ENCODE assay signal across 11 cellular contexts in the genomic region with DNA sequence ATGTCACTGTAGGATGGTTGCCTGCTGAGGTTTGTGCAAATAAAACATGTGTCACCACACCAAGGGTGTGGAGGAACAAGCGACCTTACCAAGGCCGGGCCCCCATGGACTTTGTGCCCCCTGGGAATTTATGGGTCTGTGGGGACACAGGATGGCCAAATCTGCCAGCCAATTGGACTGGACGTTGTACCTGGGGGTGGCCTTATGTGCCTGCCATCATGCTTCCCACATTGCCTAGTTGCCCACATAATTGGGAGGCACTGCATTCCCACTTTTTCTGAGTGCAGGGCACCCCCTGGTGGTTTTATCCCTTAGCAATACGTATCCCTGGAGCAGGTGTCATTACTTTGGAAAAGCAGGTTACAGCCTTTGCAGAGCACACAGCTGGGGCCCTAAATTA.
A peak's percentile ranks its signal among the peaks of the same experiment; 100 is the strongest.
DNase-seq lines count a peak whose midpoint lies in the region; ATAC-seq and TF ChIP-seq lines count a peak whose summit lies in the region.
"Had no signal": no experiment of that assay in that cellular context is flagged by ENCODE, and none has a peak within 500 bp of the region (broad histone marks: within the 10 kb centered on the region; RNA-seq: fewer than 3 reads in every experiment).

No MANE protein-coding gene starts in this region.

- no peak overlapping the region for H3K27ac ChIP-seq in endodermal cell (ENCODE audit: low read depth, low read length)

- no peak for ATAC-seq in activated T-cell treated with anti-CD3 and anti-CD28 coated beads, Interleukin-2, amount 50 U/mL, for 72 hours (replicated peaks in 1 of 2)

- peaks cover 6% of the 10 kb centered on the region for H3K4me1 ChIP-seq in endodermal cell (ENCODE audit: control insufficient read depth, insufficient read depth, low read length)

- no peaks in the 10 kb centered on the region for H3K27me3 ChIP-seq in endodermal cell (ENCODE audit: control insufficient read depth, insufficient read depth, low read length, poor library complexity, severe bottlenecking)

- H3K36me3 Mint-ChIP-seq in endodermal cell (ENCODE audit: low read depth) (no peaks in the 10 kb centered on the region), neural crest cell (ENCODE audit: low read depth) (no peaks in the 10 kb centered on the region)
- no peaks in the 10 kb centered on the region for H3K36me3 Mint-ChIP-seq in activated naive CD4-positive, alpha-beta T cell treated with anti-CD3 and anti-CD28 coated beads, Interleukin-2, amount 10 ng/mL, durations not matched to agents 7 days and 5 days
- H3K36me3 Mint-ChIP-seq in activated T-cell treated with anti-CD3 and anti-CD28 coated beads, Interleukin-2, amount 50 U/mL, for 72 hours (ENCODE audit: insufficient read depth in 2 of 2), result no peaks in the 10 kb centered on the region
- H3K36me3 Mint-ChIP-seq: activated naive CD8-positive, alpha-beta T cell treated with anti-CD3 and anti-CD28 coated beads for 36 hours; immature natural killer cell had no signal

- CTCF ChIA-PET in activated naive CD4-positive, alpha-beta T cell treated with anti-CD3 and anti-CD28 coated beads, Interleukin-2, amount 10 ng/mL, durations not matched to agents 7 days and 5 days (lab: Charles Lee), result interaction anchor here (0.6 to 1.6 kb wide), 2 partner anchors 17 to 34 kb away, joined by 3 to 4 read pairs; no protein-coding TSS in a partner anchor

- H3K4me3 ChIP-seq in endodermal cell (ENCODE audit: low read length), result no peak overlapping the region

- H3K4me3 Mint-ChIP-seq in endodermal cell (no peak overlapping the region), neural crest cell (no peak overlapping the region)
- no peak overlapping the region for H3K4me3 Mint-ChIP-seq in activated naive CD4-positive, alpha-beta T cell treated with anti-CD3 and anti-CD28 coated beads, Interleukin-2, amount 10 ng/mL, durations not matched to agents 7 days and 5 days
- H3K4me3 Mint-ChIP-seq in activated T-cell treated with anti-CD3 and anti-CD28 coated beads, Interleukin-2, amount 50 U/mL, for 72 hours, result no peak overlapping the region
- H3K4me3 Mint-ChIP-seq: activated CD4-positive, alpha-beta T cell treated with anti-CD3 and anti-CD28 coated beads, Interleukin-2, amount 10 ng/mL, durations not matched to agents 7 days and 5 days; activated naive CD8-positive, alpha-beta T cell treated with anti-CD3 and anti-CD28 coated beads for 36 hours; immature natural killer cell had no signal

- H3K27ac Mint-ChIP-seq in endodermal cell (no peak overlapping the region), neural crest cell (ENCODE audit: unreplicated experiment) (no peak overlapping the region)
- no peak overlapping the region for H3K27ac Mint-ChIP-seq in activated naive CD4-positive, alpha-beta T cell treated with anti-CD3 and anti-CD28 coated beads, Interleukin-2, amount 10 ng/mL, durations not matched to agents 7 days and 5 days
- H3K27ac Mint-ChIP-seq in activated T-cell treated with anti-CD3 and anti-CD28 coated beads, Interleukin-2, amount 50 U/mL, for 72 hours, result no peak overlapping the region
- H3K27ac Mint-ChIP-seq: activated CD4-positive, alpha-beta T cell treated with anti-CD3 and anti-CD28 coated beads, Interleukin-2, amount 10 ng/mL, durations not matched to agents 7 days and 5 days; activated naive CD8-positive, alpha-beta T cell treated with anti-CD3 and anti-CD28 coated beads for 36 hours; immature natural killer cell had no signal

- no peaks in the 10 kb centered on the region for H3K36me3 ChIP-seq in endodermal cell (ENCODE audit: control insufficient read depth, insufficient read depth, low read length)

- DNase-seq in DMS53 treated with DMSO at 0.1 percent for 48 hours (lab: John Stamatoyannopoulos, UW; ENCODE audit: unreplicated experiment) (peak; percentile 9), NCI-H146 (lab: John Stamatoyannopoulos, UW) (peak; percentile 71), endodermal cell (peak; percentile 88), neural crest cell (ENCODE audit: low read depth, low spot score) (no peak), activated gamma-delta T cell (lab: John Stamatoyannopoulos, UW) (no peak), OCI-M1 (lab: John Stamatoyannopoulos, UW) (no peak)
- DNase-seq in activated naive CD4-positive, alpha-beta T cell treated with anti-CD3 and anti-CD28 coated beads, Interleukin-2, amount 10 ng/mL, durations not matched to agents 7 days and 5 days, result no peak
- no peak for DNase-seq in activated T-cell treated with anti-CD3 and anti-CD28 coated beads, Interleukin-2, amount 50 U/mL, for 72 hours
- DNase-seq: activated CD4-positive, alpha-beta T cell treated with anti-CD3 and anti-CD28 coated beads, Interleukin-2, amount 10 ng/mL, durations not matched to agents 7 days and 5 days; activated naive CD8-positive, alpha-beta T cell treated with anti-CD3 and anti-CD28 coated beads for 36 hours; immature natural killer cell had no signal

- no peaks in the 10 kb centered on the region for H3K27me3 Mint-ChIP-seq in endodermal cell (ENCODE audit: insufficient read depth)
- H3K27me3 Mint-ChIP-seq in neural crest cell (ENCODE audit: low read depth), result no peaks in the 10 kb centered on the region
- H3K27me3 Mint-ChIP-seq in activated naive CD4-positive, alpha-beta T cell treated with anti-CD3 and anti-CD28 coated beads, Interleukin-2, amount 10 ng/mL, durations not matched to agents 7 days and 5 days, result peaks cover 14% of the 10 kb centered on the region
- H3K27me3 Mint-ChIP-seq in activated T-cell treated with anti-CD3 and anti-CD28 coated beads, Interleukin-2, amount 50 U/mL, for 72 hours (ENCODE audit: low read depth), result no peaks in the 10 kb centered on the region
- H3K27me3 Mint-ChIP-seq: activated naive CD8-positive, alpha-beta T cell treated with anti-CD3 and anti-CD28 coated beads for 36 hours had no signal

- H3K9me3 Mint-ChIP-seq in endodermal cell (no peaks in the 10 kb centered on the region), neural crest cell (no peaks in the 10 kb centered on the region)
- H3K9me3 Mint-ChIP-seq in activated naive CD4-positive, alpha-beta T cell treated with anti-CD3 and anti-CD28 coated beads, Interleukin-2, amount 10 ng/mL, durations not matched to agents 7 days and 5 days, result no peaks in the 10 kb centered on the region
- H3K9me3 Mint-ChIP-seq in activated T-cell treated with anti-CD3 and anti-CD28 coated beads, Interleukin-2, amount 50 U/mL, for 72 hours, result no peaks in the 10 kb centered on the region
- H3K9me3 Mint-ChIP-seq: activated CD4-positive, alpha-beta T cell treated with anti-CD3 and anti-CD28 coated beads, Interleukin-2, amount 10 ng/mL, durations not matched to agents 7 days and 5 days; activated naive CD8-positive, alpha-beta T cell treated with anti-CD3 and anti-CD28 coated beads for 36 hours; immature natural killer cell had no signal

- TF ChIP-seq CTCF in endodermal cell (conservative IDR thresholded peaks at IDR 0.05), result peak; percentile 72
- peak; percentile 26 for TF ChIP-seq CTCF in neural crest cell (conservative IDR thresholded peaks at IDR 0.05)

- peaks cover 15% of the 10 kb centered on the region for H3K4me1 Mint-ChIP-seq in endodermal cell
- peaks cover 16% of the 10 kb centered on the region for H3K4me1 Mint-ChIP-seq in neural crest cell
- H3K4me1 Mint-ChIP-seq in activated naive CD4-positive, alpha-beta T cell treated with anti-CD3 and anti-CD28 coated beads, Interleukin-2, amount 10 ng/mL, durations not matched to agents 7 days and 5 days, result peaks cover 5% of the 10 kb centered on the region
- H3K4me1 Mint-ChIP-seq in activated T-cell treated with anti-CD3 and anti-CD28 coated beads, Interleukin-2, amount 50 U/mL, for 72 hours (ENCODE audit: low read depth), result peaks cover 5% of the 10 kb centered on the region

- 84 to 89% methylated on average over 4 of the region's 4 CpGs for WGBS in endodermal cell (ENCODE audit: insufficient coverage in 1 of 2, insufficient read length in 1 of 2), 2 experiments

- no peak overlapping the region for H3K9ac ChIP-seq in endodermal cell (ENCODE audit: extremely low read depth, low read length, poor library complexity, severe bottlenecking)

- peaks cover 8% of the 10 kb centered on the region for H3K9me3 ChIP-seq in endodermal cell (ENCODE audit: control insufficient read depth, low read length)

Comparison
In these comparisons a context has a peak if more than half of its experiments do, and no peak if none do; other contexts are left out.
1. DNase-seq: peak in DMS53 treated with DMSO at 0.1 percent for 48 hours (single experiment), NCI-H146 (single experiment) and endodermal cell (single experiment); none in neural crest cell (single experiment), activated gamma-delta T cell (single experiment), activated naive CD4-positive, alpha-beta T cell treated with anti-CD3 and anti-CD28 coated beads, Interleukin-2, amount 10 ng/mL, durations not matched to agents 7 days and 5 days (single experiment), OCI-M1 (single experiment) and activated T-cell treated with anti-CD3 and anti-CD28 coated beads, Interleukin-2, amount 50 U/mL, for 72 hours (0 of 2).